8 cellular contexts compared by ENCODE assay signal in the genomic region with DNA sequence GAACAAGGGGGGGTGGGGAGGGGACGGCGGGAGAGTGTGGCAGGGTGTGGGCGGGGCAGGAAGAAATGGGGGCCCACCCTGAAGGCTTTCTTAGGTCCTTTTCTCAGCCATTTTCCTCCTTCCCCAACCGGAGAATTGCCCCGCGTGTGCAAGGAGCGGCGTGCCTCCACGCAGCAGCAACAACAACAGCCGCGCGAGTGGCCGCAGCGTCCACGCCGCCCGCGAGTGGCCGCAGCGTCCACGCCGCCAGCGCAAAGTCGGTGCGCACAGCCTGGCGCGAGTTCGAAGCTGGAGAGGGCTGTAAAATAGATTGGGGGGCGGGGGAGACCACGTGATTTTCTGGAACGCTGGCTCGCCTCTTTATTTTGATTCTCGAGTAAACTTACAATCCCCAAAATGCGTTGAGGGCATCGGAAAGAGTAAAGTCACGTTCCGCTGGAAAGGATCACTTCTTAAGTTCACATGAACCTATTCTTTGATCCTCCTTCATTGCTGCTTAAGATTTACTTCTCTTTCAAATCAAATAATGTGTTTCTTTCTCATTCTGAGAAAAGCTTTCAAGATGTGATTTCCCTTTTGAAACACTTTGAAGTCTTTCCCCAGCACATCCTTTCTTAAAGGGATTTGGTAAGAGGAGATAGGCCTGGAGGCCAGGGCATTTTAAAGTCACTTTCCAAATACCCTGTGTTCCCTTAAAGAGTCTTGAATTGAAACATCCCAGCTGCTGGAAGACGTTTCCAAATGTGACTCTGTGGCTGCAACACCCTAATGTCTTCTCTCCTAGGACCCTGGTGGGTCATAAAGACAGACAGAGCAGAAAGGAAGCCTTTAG.
DNase-seq lines count a peak whose midpoint lies in the region; ATAC-seq and TF ChIP-seq lines count a peak whose summit lies in the region.

No MANE protein-coding gene starts in this region.

- H4K8ac ChIP-seq in IMR-90 (ENCODE audit: low read depth in 2 of 2, low read length in 2 of 2) = peak overlapping the region; percentile 62 to 86

- no TSS peak for BruUV-seq in IMR-90 (replicated peaks; lab: Mats Ljungman, UMichigan)

- H3K27ac ChIP-seq in IMR-90 (ENCODE audit: insufficient read depth, low read length) = peak overlapping the region; percentile 54

- H2BK5ac ChIP-seq in IMR-90 (ENCODE audit: low read depth, low read length, poor library complexity, severe bottlenecking) = peak overlapping the region; percentile 73

- H3K79me1 ChIP-seq in IMR-90 (ENCODE audit: low read depth in 1 of 2, low read length in 2 of 2) = no peaks in the 10 kb centered on the region

- 7% methylated on average over 5 of the region's 38 CpGs; no CpG with 5 or more reads in 1 of the 2 experiments for WGBS in IMR-90 (ENCODE audit: extremely low coverage in 2 of 2, insufficient read length in 1 of 2), 2 experiments

- H3K56ac ChIP-seq in IMR-90 (ENCODE audit: extremely low read depth, insufficient read depth, low read length) = no peak overlapping the region; the same call in none of the 2 replicates

- no peaks in the 10 kb centered on the region for H3K36me3 ChIP-seq in IMR-90 (ENCODE audit: control insufficient read depth, insufficient read depth, low read length)

- no peak overlapping the region for H2AK5ac ChIP-seq in IMR-90 (ENCODE audit: low read depth, low read length)

- H3K27me3 ChIP-seq in IMR-90 (ENCODE audit: control insufficient read depth, insufficient read depth, low read length) = no peaks in the 10 kb centered on the region

- H4K20me1 ChIP-seq in IMR-90 (ENCODE audit: insufficient read depth, low read length) = no peaks in the 10 kb centered on the region

- H2BK20ac ChIP-seq in IMR-90 (ENCODE audit: low read depth, low read length) = peak overlapping the region; percentile 45

- peak overlapping the region; percentile 75 for H4K91ac ChIP-seq in IMR-90 (ENCODE audit: insufficient read depth, low read depth, low read length)

- peak overlapping the region; percentile 72 for H3K9ac ChIP-seq in IMR-90 (ENCODE audit: low read depth, low read length)

- peak overlapping the region; percentile 88 for H4K5ac ChIP-seq in IMR-90 (ENCODE audit: low read depth, low read length)

- H2AK9ac ChIP-seq in IMR-90 (replicated peaks; ENCODE audit: low read depth, low read length, poor library complexity) = peak overlapping the region; percentile 84

- peak overlapping the region; percentile 23; the same call in 1 of the 2 replicates for H3K4me3 ChIP-seq in IMR-90 (ENCODE audit: insufficient read depth, low read depth, low read length)

- peak overlapping the region; percentile 30 for H3K4ac ChIP-seq in IMR-90 (ENCODE audit: low read depth, low read length)

- CTCF ChIA-PET in IMR-90 (lab: Yijun Ruan, JAX) = interaction anchor here (1.0 kb wide), 1 partner anchor 25 kb away, joined by 3 read pairs; no protein-coding TSS in a partner anchor

- dilution Hi-C loops in IMR-90 (cut with HindIII; ENCODE audit: low sequenced_read_pairs, unreplicated experiment) = no loop called here

- peak overlapping the region; percentile 68 for H3K14ac ChIP-seq in IMR-90 (replicated peaks; ENCODE audit: low read depth, low read length)

- POLR2A ChIA-PET in IMR-90 (lab: Charles Lee; ENCODE audit: unreplicated experiment) = no interaction called here

- peaks cover 21% of the 10 kb centered on the region for H3K4me1 ChIP-seq in IMR-90 (ENCODE audit: control insufficient read depth, insufficient read depth, low read length)

- no peak for TF ChIP-seq POLR2A in IMR-90 (IDR thresholded peaks at IDR 0.05; ENCODE audit: low read depth, low read length)

- no peak for TF ChIP-seq CTCF in IMR-90 (conservative IDR thresholded peaks at IDR 0.05; ENCODE audit: low read depth, low read length)

- H3K9me1 ChIP-seq in IMR-90 (ENCODE audit: insufficient read depth, low read length) = peaks cover 3% of the 10 kb centered on the region; the same call in 1 of the 2 replicates

- peak overlapping the region; percentile 26; the same call in 2 of the 3 replicates for H2BK15ac ChIP-seq in IMR-90 (ENCODE audit: low read depth, low read length)

- no peaks in the 10 kb centered on the region for H3K9me3 ChIP-seq in IMR-90 (ENCODE audit: control insufficient read depth, insufficient read depth, low read length)

- H2BK120ac ChIP-seq in IMR-90 (ENCODE audit: low read depth, low read length) = peak overlapping the region; percentile 73

- intact Hi-C loops in IMR-90 (cut with micrococcal nuclease) = no loop called here

- peak overlapping the region; percentile 88 for H3K4me2 ChIP-seq in IMR-90 (ENCODE audit: low read depth, low read length)

- H3K18ac ChIP-seq in IMR-90 (ENCODE audit: low read depth, low read length) = peak overlapping the region; percentile 92

- ATAC-seq in IMR-90 (ENCODE audit: low read depth) (peak; percentile 49), left lobe of liver (peak; percentile 40), HG02759 (IDR thresholded peaks at IDR 0.05; ENCODE audit: unreplicated experiment) (no peak)

- DNase-seq in AG08396 (ENCODE audit: low spot score) (peak; percentile 40), IMR-90 (peak; percentile 17), left lobe of liver (ENCODE audit: low spot score) (peak; percentile 35), GM19240 (ENCODE audit: insufficient read length, low spot score) (no peak), NCI-H1417 (lab: John Stamatoyannopoulos, UW) (no peak)
- peak; percentile 41 for DNase-seq in activated naive CD8-positive, alpha-beta T cell treated with anti-CD3 and anti-CD28 coated beads, Interleukin-2, amount 50 U/mL, for 16 hours (ENCODE audit: low read depth, low spot score)
- DNase-seq in stimulated activated CD4-positive, alpha-beta T cell treated with anti-CD3 and anti-CD28 coated beads, TNF-alpha, amount 100 ng/mL, for 24 hours (ENCODE audit: low read depth in 3 of 3) = peak; percentile 14 to 42 (median 21)

- H3K23ac ChIP-seq in IMR-90 (ENCODE audit: low read depth, low read length) = peak overlapping the region; percentile 61

- no peak for TF ChIP-seq RAD21 in IMR-90 (IDR thresholded peaks at IDR 0.05; ENCODE audit: low read length)

- in situ Hi-C loops in IMR-90 (cut with MboI; ENCODE audit: low sequenced_read_pairs) = no loop called here

- peak overlapping the region; percentile 97 for H2AFZ ChIP-seq in IMR-90 (replicated peaks; ENCODE audit: low read length, poor library complexity)

TF ChIP-seq in IMR-90, 13 proteins besides CTCF, POLR2A, EP300 and RAD21:
- no peak for TF ChIP-seq SMC3 (IDR thresholded peaks at IDR 0.05; ENCODE audit: low read depth, low read length)
- TF ChIP-seq, protein P1, sequence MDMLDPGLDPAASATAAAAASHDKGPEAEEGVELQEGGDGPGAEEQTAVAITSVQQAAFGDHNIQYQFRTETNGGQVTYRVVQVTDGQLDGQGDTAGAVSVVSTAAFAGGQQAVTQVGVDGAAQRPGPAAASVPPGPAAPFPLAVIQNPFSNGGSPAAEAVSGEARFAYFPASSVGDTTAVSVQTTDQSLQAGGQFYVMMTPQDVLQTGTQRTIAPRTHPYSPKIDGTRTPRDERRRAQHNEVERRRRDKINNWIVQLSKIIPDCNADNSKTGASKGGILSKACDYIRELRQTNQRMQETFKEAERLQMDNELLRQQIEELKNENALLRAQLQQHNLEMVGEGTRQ (IDR thresholded peaks at IDR 0.05; ENCODE audit: low read depth, low read length) = peak; percentile 33; the same call in 1 of the 2 replicates

Comparison
In these comparisons a context has a peak if more than half of its experiments do, and no peak if none do; other contexts are left out.
1. DNase-seq: peak in AG08396 (single experiment), IMR-90 (single experiment), activated naive CD8-positive, alpha-beta T cell treated with anti-CD3 and anti-CD28 coated beads, Interleukin-2, amount 50 U/mL, for 16 hours (single experiment), left lobe of liver (single experiment) and stimulated activated CD4-positive, alpha-beta T cell treated with anti-CD3 and anti-CD28 coated beads, TNF-alpha, amount 100 ng/mL, for 24 hours (3 of 3); none in GM19240 (single experiment) and NCI-H1417 (0 of 3).